Comparison of ENCODE assay signal across 8 cellular contexts in the genomic region with DNA sequence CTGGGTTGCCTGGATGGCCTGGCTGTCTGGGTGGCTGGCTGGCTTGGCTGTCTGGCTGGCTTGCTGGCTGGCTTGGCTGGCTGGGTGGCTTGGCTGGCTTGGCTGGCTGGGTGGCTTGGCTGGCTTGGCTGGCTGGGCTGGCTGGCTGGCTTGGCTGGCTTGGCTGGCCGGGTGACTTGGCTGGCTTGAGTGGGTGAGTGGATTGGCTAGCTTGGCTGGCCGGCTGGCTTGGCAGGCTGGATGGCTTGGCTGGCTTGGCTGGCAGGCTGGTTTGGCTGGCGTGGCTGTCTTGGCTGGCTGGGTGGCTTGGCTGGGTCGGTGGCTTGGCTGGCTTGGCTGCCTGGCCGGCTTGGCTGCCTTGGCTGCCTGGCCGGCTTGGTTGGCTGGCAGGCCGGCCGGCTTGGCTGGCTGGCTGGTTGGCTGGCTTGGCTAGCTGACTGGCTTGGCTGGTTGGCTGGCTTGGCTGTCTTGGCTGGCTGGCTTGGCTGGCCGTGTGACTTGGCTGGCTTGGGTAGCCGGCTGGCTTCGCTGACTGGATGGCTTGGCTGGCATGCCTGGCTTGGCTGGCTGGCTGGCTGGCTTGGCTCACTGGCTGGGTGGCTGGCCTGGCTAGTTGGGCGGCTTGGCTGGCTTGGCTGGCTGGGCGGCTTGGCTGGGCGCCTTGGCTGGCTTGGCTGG.
DNase-seq lines count a peak whose midpoint lies in the region; ATAC-seq and TF ChIP-seq lines count a peak whose summit lies in the region.
"Not testable (repeated sequence)": the region's sequence is repeated elsewhere in the genome, so short reads cannot be mapped to it uniquely, and the experiment has no call there.

No MANE protein-coding gene starts in this region.

- WGBS in H9 (ENCODE audit: extremely low coverage, insufficient read length, low lambda C conversion rate), result no CpG with 5 or more reads among the region's 14 CpGs

- H3K9me3 Mint-ChIP-seq in H9, result peaks cover 11 to 18% of the 10 kb centered on the region in 2 experiments; a peak in 3 of 5 replicates
- H3K9me3 Mint-ChIP-seq in WTC11; activated T-cell treated with anti-CD3 and anti-CD28 coated beads, Interleukin-2, amount 50 U/mL, for 72 hours; central memory CD8-positive, alpha-beta T cell: not testable (repeated sequence)
- H3K9me3 Mint-ChIP-seq in neural progenitor cell, result peaks cover 14% of the 10 kb centered on the region

- H2AK5ac ChIP-seq in H9 (ENCODE audit: insufficient read length, low read length), result not testable (repeated sequence)

- not testable (repeated sequence) for H3K4me1 Mint-ChIP-seq in H9; WTC11; activated T-cell treated with anti-CD3 and anti-CD28 coated beads, Interleukin-2, amount 50 U/mL, for 72 hours (ENCODE audit: low read depth); central memory CD8-positive, alpha-beta T cell; neural progenitor cell

- H3K4ac ChIP-seq in H9 (ENCODE audit: low read depth, low read length), result peak overlapping the region; percentile 91; the same call in 1 of the 2 replicates

- peak overlapping the region; percentile 55 for H3K14ac ChIP-seq in H9 (ENCODE audit: insufficient read depth, low read length)

- H4K8ac ChIP-seq in H9 (replicated peaks; ENCODE audit: insufficient read length, low read depth, low read length), result not testable (repeated sequence)

- not testable (repeated sequence) for H4K5ac ChIP-seq in H9 (ENCODE audit: insufficient read length, low read depth, low read length)

- not testable (repeated sequence) for H2BK5ac ChIP-seq in H9 (ENCODE audit: insufficient read length, low read length)

- not testable (repeated sequence) for H4K20me1 ChIP-seq in H9 (ENCODE audit: control insufficient read depth, insufficient read depth, insufficient read length); neural progenitor cell (ENCODE audit: low read depth)

- intact Hi-C loops in left ventricle myocardium superior (cut with micrococcal nuclease), result not testable (repeated sequence)

- H3T11ph ChIP-seq in H9 (ENCODE audit: low read length), result not testable (repeated sequence)

- H3K36me3 ChIP-seq in neural progenitor cell, result not testable (repeated sequence)

- not testable (repeated sequence) for H3K4me2 ChIP-seq in H9 (ENCODE audit: insufficient read depth, insufficient read length, low read length); neural progenitor cell

- not testable (repeated sequence) for H2BK120ac ChIP-seq in H9 (ENCODE audit: low read depth, low read length, poor library complexity, severe bottlenecking)

- CTCF ChIA-PET in WTC11 (lab: Charles Lee), result not testable (repeated sequence)

- H3K79me2 ChIP-seq in H9 (ENCODE audit: insufficient read depth, low read length); neural progenitor cell (ENCODE audit: low read depth): not testable (repeated sequence)

- not testable (repeated sequence) for H3K36me3 Mint-ChIP-seq in H9 (ENCODE audit: insufficient read depth in 1 of 3, low read depth in 3 of 3); WTC11; activated T-cell treated with anti-CD3 and anti-CD28 coated beads, Interleukin-2, amount 50 U/mL, for 72 hours (ENCODE audit: insufficient read depth in 2 of 2); central memory CD8-positive, alpha-beta T cell (ENCODE audit: insufficient read depth); neural progenitor cell

- peak overlapping the region; percentile 49 for H3K18ac ChIP-seq in H9 (ENCODE audit: insufficient read length, low read depth, low read length)

- H3K4me3 Mint-ChIP-seq in H9; WTC11; activated T-cell treated with anti-CD3 and anti-CD28 coated beads, Interleukin-2, amount 50 U/mL, for 72 hours; central memory CD8-positive, alpha-beta T cell: not testable (repeated sequence)
- peak overlapping the region; percentile 30 for H3K4me3 Mint-ChIP-seq in neural progenitor cell

- peak overlapping the region; percentile 98 for H4K91ac ChIP-seq in H9 (ENCODE audit: insufficient read length, low read depth, low read length)

- DNase-seq in AG20443 (ENCODE audit: low spot score) (peak; percentile 24), H9 (peak; percentile 74), WTC11 (ENCODE audit: low spot score) (peak; percentile 61), left ventricle myocardium superior (peak; percentile 65)
- DNase-seq in activated T-cell treated with anti-CD3 and anti-CD28 coated beads, Interleukin-2, amount 50 U/mL, for 72 hours, result peak; percentile 18 to 35
- DNase-seq in central memory CD8-positive, alpha-beta T cell (ENCODE audit: low spot score in 2 of 2), result peak; percentile 55 to 62
- DNase-seq in neural progenitor cell (ENCODE audit: low spot score), result not testable (repeated sequence)
- DNase-seq in stimulated activated CD4-positive, alpha-beta T cell treated with anti-CD3 and anti-CD28 coated beads, TNF-alpha, amount 100 ng/mL, for 1 hour (ENCODE audit: low read depth in 3 of 3, low spot score in 1 of 3), result peak in 2 of 3 donors; percentile 7 to 14

- not testable (repeated sequence) for H3K56ac ChIP-seq in H9 (ENCODE audit: insufficient read length, low read depth, low read length)

- H3K4me1 ChIP-seq in H9 (ENCODE audit: insufficient read depth, low read length); neural progenitor cell: not testable (repeated sequence)

- H2BK15ac ChIP-seq in H9 (ENCODE audit: low read depth, low read length), result peak overlapping the region; percentile 92; the same call in 1 of the 2 replicates

- H3K23ac ChIP-seq in H9 (ENCODE audit: insufficient read length, low read depth, low read length), result not testable (repeated sequence)

- not testable (repeated sequence) for H3K79me1 ChIP-seq in H9 (ENCODE audit: insufficient read depth, low read depth, low read length, poor library complexity, severe bottlenecking)

- H3K9me3 ChIP-seq in H9 (ENCODE audit: control insufficient read depth, low read depth, low read length); neural progenitor cell (ENCODE audit: low read depth): not testable (repeated sequence)

- not testable (repeated sequence) for H3K9ac ChIP-seq in H9 (ENCODE audit: extremely low read depth, insufficient read length, low read length); neural progenitor cell

- H3K4me3 ChIP-seq in neural progenitor cell, result not testable (repeated sequence)

- not testable (repeated sequence) for H3K23me2 ChIP-seq in H9 (ENCODE audit: insufficient read length, low read depth, low read length, poor library complexity, severe bottlenecking)

- H3K27ac Mint-ChIP-seq in H9, result peak overlapping the region in 1 of 3 experiments; percentile 35; a peak in 1 of 7 replicates
- H3K27ac Mint-ChIP-seq in WTC11; activated T-cell treated with anti-CD3 and anti-CD28 coated beads, Interleukin-2, amount 50 U/mL, for 72 hours; central memory CD8-positive, alpha-beta T cell (ENCODE audit: low read depth); neural progenitor cell: not testable (repeated sequence)

- TF ChIP-seq CTCF in H9 (conservative IDR thresholded peaks at IDR 0.05); WTC11 (IDR thresholded peaks at IDR 0.05); neural progenitor cell (IDR thresholded peaks at IDR 0.05): not testable (repeated sequence)

- not testable (repeated sequence) for H3F3A ChIP-seq in neural progenitor cell (ENCODE audit: low read depth)

- H3K27me3 Mint-ChIP-seq in H9 (ENCODE audit: low read depth); WTC11 (ENCODE audit: low read depth); activated T-cell treated with anti-CD3 and anti-CD28 coated beads, Interleukin-2, amount 50 U/mL, for 72 hours (ENCODE audit: low read depth); central memory CD8-positive, alpha-beta T cell; neural progenitor cell (ENCODE audit: insufficient read depth, low read depth): not testable (repeated sequence)

- POLR2A ChIA-PET in WTC11 (lab: Charles Lee), result not testable (repeated sequence)

- H3K27ac ChIP-seq in H9 (ENCODE audit: insufficient read length, low read depth, low read length); neural progenitor cell: not testable (repeated sequence)

- not testable (repeated sequence) for H2BK20ac ChIP-seq in H9 (ENCODE audit: low read depth, low read length, poor library complexity, severe bottlenecking)

- not testable (repeated sequence) for H2AFZ ChIP-seq in H9 (ENCODE audit: low read length); neural progenitor cell (replicated peaks)

- peak overlapping the region; percentile 89 for H2BK12ac ChIP-seq in H9 (ENCODE audit: insufficient read length, low read depth, low read length)

- not testable (repeated sequence) for ATAC-seq in WTC11; central memory CD8-positive, alpha-beta T cell (replicated peaks; ENCODE audit: extremely low read depth, poor library complexity, severe bottlenecking); left ventricle myocardium superior
- peak in 1 of 2 donors; percentile 11 for ATAC-seq in activated T-cell treated with anti-CD3 and anti-CD28 coated beads, Interleukin-2, amount 50 U/mL, for 72 hours (replicated peaks in 1 of 2)

- not testable (repeated sequence) for H3K27me3 ChIP-seq in H9 (ENCODE audit: insufficient read depth, low read length); neural progenitor cell

TF ChIP-seq in WTC11, 78 proteins besides CTCF, POLR2A, EP300 and RAD21 (continues in another document):
- TF ChIP-seq JUN (CRISPR knock-in tag; IDR thresholded peaks at IDR 0.05) (peak; percentile 65; the same call in 1 of the 2 replicates), NR1H2 (CRISPR knock-in tag; IDR thresholded peaks at IDR 0.05) (0 out of 2 replicates have a peak, but pooled peaks have one; percentile 14), TCF7 (CRISPR knock-in tag; IDR thresholded peaks at IDR 0.05; ENCODE audit: low read depth) (peak; percentile 89)
